Comparison of ENCODE assay signal across 15 cellular contexts in the genomic region with DNA sequence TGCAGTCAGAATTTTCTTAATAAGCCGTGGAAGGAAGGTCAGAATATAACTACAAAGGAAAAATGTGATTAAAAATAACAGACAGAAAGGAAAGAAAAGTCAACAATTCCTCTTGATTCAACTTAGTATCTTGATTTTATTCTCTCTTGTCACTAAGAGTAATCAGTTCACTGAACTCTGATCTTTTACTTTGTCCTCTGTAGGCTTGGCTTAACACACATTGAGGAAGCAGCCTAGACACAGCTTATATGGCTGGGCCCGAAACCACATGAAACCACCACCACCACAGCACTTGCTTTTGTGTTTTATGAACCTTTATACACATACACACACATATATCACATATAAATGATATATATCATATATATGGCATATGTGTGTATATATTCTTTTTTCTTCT.
A peak's percentile ranks its signal among the peaks of the same experiment; 100 is the strongest.
DNase-seq lines count a peak whose midpoint lies in the region; ATAC-seq and TF ChIP-seq lines count a peak whose summit lies in the region.
"Had no signal": no experiment of that assay in that cellular context is flagged by ENCODE, and none has a peak within 500 bp of the region (broad histone marks: within the 10 kb centered on the region; RNA-seq: fewer than 3 reads in every experiment).

No MANE protein-coding gene starts in this region.

- H3K36me3 ChIP-seq in neural progenitor cell, result no peaks in the 10 kb centered on the region

- H3K9me3 ChIP-seq in neural progenitor cell (ENCODE audit: low read depth), result no peaks in the 10 kb centered on the region

- H3K27me3 ChIP-seq in neural progenitor cell, result no peaks in the 10 kb centered on the region

- TF ChIP-seq CTCF in neural progenitor cell (IDR thresholded peaks at IDR 0.05), result no peak
- no peak for TF ChIP-seq CTCF in natural killer cell (IDR thresholded peaks at IDR 0.05)

- H2AFZ ChIP-seq in neural progenitor cell (replicated peaks), result no peak overlapping the region

- H3F3A ChIP-seq in neural progenitor cell (ENCODE audit: low read depth), result no peaks in the 10 kb centered on the region

- H3K27me3 Mint-ChIP-seq in neural progenitor cell (ENCODE audit: insufficient read depth, low read depth), result no peaks in the 10 kb centered on the region
- H3K27me3 Mint-ChIP-seq in natural killer cell (ENCODE audit: low read depth in 2 of 2), result no peaks in the 10 kb centered on the region
- H3K27me3 Mint-ChIP-seq: CD4-positive, alpha-beta memory T cell had no signal

- H3K27ac Mint-ChIP-seq in neural progenitor cell (peak overlapping the region; percentile 78), natural killer cell (no peak overlapping the region)
- H3K27ac Mint-ChIP-seq: CD4-positive, alpha-beta memory T cell had no signal

- no peaks in the 10 kb centered on the region for H3K79me2 ChIP-seq in neural progenitor cell (ENCODE audit: low read depth)

- peaks cover 14% of the 10 kb centered on the region for H3K4me1 Mint-ChIP-seq in neural progenitor cell
- no peaks in the 10 kb centered on the region for H3K4me1 Mint-ChIP-seq in natural killer cell
- H3K4me1 Mint-ChIP-seq: CD4-positive, alpha-beta memory T cell had no signal

- H3K4me3 Mint-ChIP-seq in neural progenitor cell (no peak overlapping the region), natural killer cell (no peak overlapping the region)
- H3K4me3 Mint-ChIP-seq: CD4-positive, alpha-beta memory T cell had no signal

- DNase-seq in EL, result peak; percentile 25
- DNase-seq in MV-4-11 (lab: John Stamatoyannopoulos, UW), result peak; percentile 34
- peak; percentile 6 for DNase-seq in dermis blood vessel endothelial cell
- DNase-seq in neural progenitor cell (ENCODE audit: low spot score), result peak; percentile 4
- DNase-seq in iPS-NIHi11 (ENCODE audit: low spot score), result no peak
- DNase-seq in A172 (ENCODE audit: low spot score), result no peak
- DNase-seq in natural killer cell, result no peak
- DNase-seq in NCI-H2171 treated with DMSO at 0.1 percent for 48 hours (lab: John Stamatoyannopoulos, UW), result no peak
- DNase-seq: ACHN; CD4-positive, alpha-beta memory T cell; DMS79; NCI-H187 treated with DMSO at 0.1 percent for 48 hours; NCI-H510A; SIG-M5 had no signal

- H3K36me3 Mint-ChIP-seq in neural progenitor cell (no peaks in the 10 kb centered on the region), natural killer cell (no peaks in the 10 kb centered on the region)
- H3K36me3 Mint-ChIP-seq: CD4-positive, alpha-beta memory T cell had no signal

- intact Hi-C loops in natural killer cell (cut with micrococcal nuclease), result no loop called here

- H3K9ac ChIP-seq in neural progenitor cell, result no peak overlapping the region
- H3K9ac ChIP-seq: KMS-11 had no signal

- no peak overlapping the region for H3K4me3 ChIP-seq in neural progenitor cell

- H4K20me1 ChIP-seq in neural progenitor cell (ENCODE audit: low read depth), result no peaks in the 10 kb centered on the region

- no peak for ATAC-seq in natural killer cell

- no peak overlapping the region for H3K4me2 ChIP-seq in neural progenitor cell
- H3K4me2 ChIP-seq: KMS-11 had no signal

- H3K9me3 Mint-ChIP-seq in neural progenitor cell, result peaks cover 9% of the 10 kb centered on the region
- peaks cover 14 to 15% of the 10 kb centered on the region in 2 donors for H3K9me3 Mint-ChIP-seq in natural killer cell

- no peak overlapping the region for H3K27ac ChIP-seq in neural progenitor cell
- H3K27ac ChIP-seq: KMS-11 had no signal

- H3K4me1 ChIP-seq in neural progenitor cell, result no peaks in the 10 kb centered on the region

Comparison
In these comparisons a context has a peak if more than half of its experiments do, and no peak if none do; other contexts are left out.
1. DNase-seq: peak in EL (single experiment), MV-4-11 (single experiment), dermis blood vessel endothelial cell (single experiment) and neural progenitor cell (single experiment); none in iPS-NIHi11 (single experiment), A172 (single experiment), natural killer cell (single experiment) and NCI-H2171 treated with DMSO at 0.1 percent for 48 hours (single experiment).